ENCODE assay signal across 1 cellular context in the genomic region with DNA sequence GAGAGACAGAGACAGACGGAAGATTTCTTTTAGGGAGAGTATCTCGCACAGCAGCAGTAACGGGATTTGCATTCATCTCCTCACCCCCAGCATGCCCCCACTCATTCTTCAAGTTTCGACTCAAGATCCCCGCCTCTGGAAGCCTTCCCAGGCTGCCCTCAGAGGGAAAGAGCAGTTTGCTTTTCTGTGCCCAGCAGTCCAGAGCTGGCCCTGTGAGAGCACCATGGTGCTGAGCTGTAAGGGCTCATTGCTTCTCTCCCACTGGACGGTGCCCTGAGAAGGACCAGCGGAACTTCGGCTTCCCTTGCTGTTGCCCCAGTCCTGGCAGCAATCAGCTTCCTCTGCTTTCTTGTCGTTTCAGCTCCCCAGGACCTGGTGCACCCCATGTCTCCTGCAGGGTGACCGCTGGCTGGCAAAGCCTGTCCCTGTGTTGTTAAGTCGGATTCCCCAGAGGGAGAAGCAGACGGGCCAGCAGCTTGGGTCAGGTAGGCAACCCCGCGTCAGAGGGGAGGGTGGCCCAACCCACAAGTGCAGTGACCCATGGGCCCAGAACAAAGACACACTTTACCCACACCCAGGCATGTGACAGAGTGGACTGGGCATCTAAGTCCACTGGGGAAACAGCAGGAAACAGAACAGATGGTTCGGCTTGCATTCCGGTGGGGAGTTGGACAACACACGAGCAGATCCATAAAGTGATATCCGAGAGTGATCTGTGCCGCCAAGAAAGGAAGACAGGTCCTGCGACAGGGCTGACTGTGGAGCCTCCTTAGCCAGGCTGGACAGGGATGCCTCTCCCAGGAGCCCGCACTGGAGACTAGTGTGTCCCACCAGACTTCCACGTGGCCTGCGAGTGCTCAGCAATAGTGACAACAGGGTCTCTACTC.
TF ChIP-seq lines count a peak whose summit lies in the region.

No MANE protein-coding gene starts in this region.

TF ChIP-seq in HepG2, 621 proteins besides CTCF, POLR2A, EP300 and RAD21 (continued from another document):
- TF ChIP-seq, protein P1, sequence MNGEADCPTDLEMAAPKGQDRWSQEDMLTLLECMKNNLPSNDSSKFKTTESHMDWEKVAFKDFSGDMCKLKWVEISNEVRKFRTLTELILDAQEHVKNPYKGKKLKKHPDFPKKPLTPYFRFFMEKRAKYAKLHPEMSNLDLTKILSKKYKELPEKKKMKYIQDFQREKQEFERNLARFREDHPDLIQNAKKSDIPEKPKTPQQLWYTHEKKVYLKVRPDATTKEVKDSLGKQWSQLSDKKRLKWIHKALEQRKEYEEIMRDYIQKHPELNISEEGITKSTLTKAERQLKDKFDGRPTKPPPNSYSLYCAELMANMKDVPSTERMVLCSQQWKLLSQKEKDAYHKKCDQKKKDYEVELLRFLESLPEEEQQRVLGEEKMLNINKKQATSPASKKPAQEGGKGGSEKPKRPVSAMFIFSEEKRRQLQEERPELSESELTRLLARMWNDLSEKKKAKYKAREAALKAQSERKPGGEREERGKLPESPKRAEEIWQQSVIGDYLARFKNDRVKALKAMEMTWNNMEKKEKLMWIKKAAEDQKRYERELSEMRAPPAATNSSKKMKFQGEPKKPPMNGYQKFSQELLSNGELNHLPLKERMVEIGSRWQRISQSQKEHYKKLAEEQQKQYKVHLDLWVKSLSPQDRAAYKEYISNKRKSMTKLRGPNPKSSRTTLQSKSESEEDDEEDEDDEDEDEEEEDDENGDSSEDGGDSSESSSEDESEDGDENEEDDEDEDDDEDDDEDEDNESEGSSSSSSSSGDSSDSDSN (CRISPR knock-in tag; IDR thresholded peaks at IDR 0.05), result no peak
- TF ChIP-seq, protein P2, sequence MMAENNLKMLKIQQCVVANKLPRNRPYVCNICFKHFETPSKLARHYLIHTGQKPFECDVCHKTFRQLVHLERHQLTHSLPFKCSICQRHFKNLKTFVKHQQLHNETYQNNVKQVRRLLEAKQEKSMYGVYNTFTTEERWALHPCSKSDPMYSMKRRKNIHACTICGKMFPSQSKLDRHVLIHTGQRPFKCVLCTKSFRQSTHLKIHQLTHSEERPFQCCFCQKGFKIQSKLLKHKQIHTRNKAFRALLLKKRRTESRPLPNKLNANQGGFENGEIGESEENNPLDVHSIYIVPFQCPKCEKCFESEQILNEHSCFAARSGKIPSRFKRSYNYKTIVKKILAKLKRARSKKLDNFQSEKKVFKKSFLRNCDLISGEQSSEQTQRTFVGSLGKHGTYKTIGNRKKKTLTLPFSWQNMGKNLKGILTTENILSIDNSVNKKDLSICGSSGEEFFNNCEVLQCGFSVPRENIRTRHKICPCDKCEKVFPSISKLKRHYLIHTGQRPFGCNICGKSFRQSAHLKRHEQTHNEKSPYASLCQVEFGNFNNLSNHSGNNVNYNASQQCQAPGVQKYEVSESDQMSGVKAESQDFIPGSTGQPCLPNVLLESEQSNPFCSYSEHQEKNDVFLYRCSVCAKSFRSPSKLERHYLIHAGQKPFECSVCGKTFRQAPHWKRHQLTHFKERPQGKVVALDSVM (CRISPR knock-in tag; IDR thresholded peaks at IDR 0.05), result no peak
- TF ChIP-seq ZIK1 (CRISPR knock-in tag; IDR thresholded peaks at IDR 0.05; ENCODE audit: borderline replicate concordance, low read depth) (0 out of 2 replicates have a peak, but pooled peaks have one; percentile 56), ZNF543 (CRISPR knock-in tag; IDR thresholded peaks at IDR 0.05) (peak; percentile 15; the same call in 1 of the 2 replicates), ZNF296 (CRISPR knock-in tag; conservative IDR thresholded peaks at IDR 0.05) (0 out of 2 replicates have a peak, but pooled peaks have one; percentile 46), ZNF619 (CRISPR knock-in tag; IDR thresholded peaks at IDR 0.05) (no peak), MZF1 (CRISPR knock-in tag; IDR thresholded peaks at IDR 0.05; ENCODE audit: borderline replicate concordance) (no peak), ZNF451 (CRISPR knock-in tag; IDR thresholded peaks at IDR 0.05) (0 out of 2 replicates have a peak, but pooled peaks have one; percentile 20)
